13 cellular contexts compared by ENCODE assay signal in genomic region chr10:131710142-131710861, GRCh38.
"Had no signal": no experiment of that assay in that cellular context is flagged by ENCODE, and none has a peak within 500 bp of the region (broad histone marks: within the 10 kb centered on the region; RNA-seq: fewer than 3 reads in every experiment).

No MANE protein-coding gene starts in this region.

- ATAC-seq: activated naive CD4-positive, alpha-beta T cell treated with anti-CD3 and anti-CD28 coated beads, Interleukin-2, amount 50 U/mL, for 72 hours; gastrocnemius medialis; left cardiac atrium had no signal

- H3K36me3 ChIP-seq: esophagus squamous epithelium, gastrocnemius medialis had no signal

- H3K27ac ChIP-seq: esophagus squamous epithelium, gastrocnemius medialis had no signal

- H3K27ac Mint-ChIP-seq: activated naive CD4-positive, alpha-beta T cell treated with anti-CD3 and anti-CD28 coated beads, Interleukin-2, amount 50 U/mL, for 72 hours; memory B cell had no signal

- H3K9me3 ChIP-seq: gastrocnemius medialis had no signal

- H3K27me3 ChIP-seq: gastrocnemius medialis had no signal

- H3K4me1 ChIP-seq: gastrocnemius medialis had no signal

- H3K4me3 Mint-ChIP-seq: brain, memory B cell had no signal

- H3K36me3 Mint-ChIP-seq: brain, memory B cell had no signal

- DNase-seq: activated CD4-positive, alpha-beta T cell treated with anti-CD3 and anti-CD28 coated beads for 1 hour; caudate nucleus; esophagus squamous epithelium; gastrocnemius medialis; hypothalamus; left cardiac atrium; occipital lobe; stimulated activated CD4-positive, alpha-beta T cell treated with anti-CD3 and anti-CD28 coated beads, Interleukin-4, amount 100 ng/mL, for 1 hour; stimulated activated naive CD4-positive, alpha-beta T cell treated with Interleukin-2 at 50 U/mL for 16 hours; T-helper 1 cell had no signal

- H3K4me1 Mint-ChIP-seq: memory B cell had no signal

- H3K4me3 ChIP-seq: esophagus squamous epithelium, gastrocnemius medialis had no signal
